Comparison of ENCODE assay signal across 17 cellular contexts in the genomic region with DNA sequence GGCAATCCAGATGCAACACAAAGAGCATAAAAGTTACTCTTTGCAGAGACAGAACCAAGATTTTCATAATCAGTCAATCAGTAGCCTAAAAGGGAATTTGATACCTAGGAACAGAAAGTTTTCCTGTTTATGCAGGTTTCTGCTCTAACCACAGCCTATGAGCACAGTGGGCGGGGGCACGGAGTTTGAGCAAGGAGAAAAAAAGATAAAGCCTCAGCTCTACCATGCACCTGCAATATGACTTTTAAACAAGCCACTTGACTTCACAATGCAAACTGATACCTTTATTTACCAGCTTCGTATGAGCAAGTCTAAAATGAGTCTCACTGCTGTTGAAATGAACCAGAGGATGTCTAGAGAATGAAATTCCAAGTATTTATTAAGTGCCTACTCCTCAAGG. TPM values are rescaled to one million over a fixed set of nuclear protein-coding genes. Genes with fewer than 3 reads are reported as not detected.
DNase-seq lines count a peak whose midpoint lies in the region; ATAC-seq and TF ChIP-seq lines count a peak whose summit lies in the region.
"Had no signal": no experiment of that assay in that cellular context is flagged by ENCODE, and none has a peak within 500 bp of the region (broad histone marks: within the 10 kb centered on the region; RNA-seq: fewer than 3 reads in every experiment).

No MANE protein-coding gene starts in this region.

- no peak for ATAC-seq in GM19351 (IDR thresholded peaks at IDR 0.05; ENCODE audit: unreplicated experiment)
- ATAC-seq: GM23338, psoas muscle had no signal

- no peaks in the 10 kb centered on the region for H3K9me2 ChIP-seq in PC-9 (ENCODE audit: insufficient read depth)

- POLR2A ChIA-PET in PC-9 (lab: Charles Lee; ENCODE audit: unreplicated experiment) = interaction anchor here (0.5 to 0.6 kb wide), 2 partner anchors 65 to 102 kb away, joined by 3 read pairs; no protein-coding TSS in a partner anchor

- H3K4me3 ChIP-seq in PC-9 (no peak overlapping the region), stomach (no peak overlapping the region), MG63 (no peak overlapping the region)
- H3K4me3 ChIP-seq: GM23338, left ventricle myocardium inferior, psoas muscle had no signal

- DNase-seq in NCI-H1417 (lab: John Stamatoyannopoulos, UW) = peak; percentile 69 to 98 (median 88)
- peak; percentile 55 for DNase-seq in NCI-H2196 treated with DMSO at 0.1 percent for 48 hours (lab: John Stamatoyannopoulos, UW; ENCODE audit: unreplicated experiment)
- DNase-seq in PC-9 = peak; percentile 38 to 47
- DNase-seq in stomach = peak; percentile 50
- DNase-seq in NCI-H2081 treated with DMSO at 0.1 percent for 48 hours (lab: John Stamatoyannopoulos, UW) = no peak
- no peak for DNase-seq in ecto neural progenitor cell (ENCODE audit: low spot score)
- DNase-seq in MG63 = no peak
- DNase-seq: activated CD4-positive, alpha-beta T cell treated with anti-CD3 and anti-CD28 coated beads, Interleukin-2, amount 50 U/mL, for 1 hour; activated gamma-delta T cell treated with Interleukin-2 at 50 U/mL for 16 hours; amygdala; left ventricle myocardium inferior; NCI-H1694; psoas muscle; stimulated activated CD4-positive, alpha-beta T cell treated with anti-CD3 and anti-CD28 coated beads, Interleukin-4, amount 100 ng/mL, for 24 hours; SW 1271 had no signal

- TF ChIP-seq POLR2A in stomach (IDR thresholded peaks at IDR 0.05) = no peak

- H3K4me1 ChIP-seq in PC-9 (replicated peaks; ENCODE audit: insufficient read depth) (no peaks in the 10 kb centered on the region), stomach (peaks cover 0 to 7% (median 5%) of the 10 kb centered on the region in 4 donors)
- H3K4me1 ChIP-seq: left ventricle myocardium inferior, psoas muscle had no signal

- no peaks in the 10 kb centered on the region for H4K20me1 ChIP-seq in PC-9 (ENCODE audit: insufficient read depth)

- CTCF ChIA-PET in PC-9 (lab: Charles Lee) = no interaction called here

- WGBS in stomach, 5 donors = 10 to 47% (median 33%) methylated on average over 3 of the region's 3 CpGs

- intact Hi-C loops in PC-9 (cut with micrococcal nuclease; ENCODE audit: unreplicated experiment) (no loop called here), stomach (cut with DNase I; ENCODE audit: low total_unique reads) (no loop called here)

- no TSS peak for BruUV-seq in PC-9 (replicated peaks; lab: Mats Ljungman, UMichigan)

- H3F3A ChIP-seq in PC-9 (ENCODE audit: insufficient read depth, low read depth) = no peaks in the 10 kb centered on the region

- H3K9me3 ChIP-seq in PC-9 (ENCODE audit: insufficient read depth, low read depth) (no peaks in the 10 kb centered on the region; the same call in 1 of the 2 replicates), stomach (no peaks in the 10 kb centered on the region), MG63 (no peaks in the 10 kb centered on the region)
- H3K9me3 ChIP-seq: left ventricle myocardium inferior, psoas muscle had no signal

- no peak overlapping the region for H2AFZ ChIP-seq in PC-9
- H2AFZ ChIP-seq: GM23338 had no signal

- H3K4me2 ChIP-seq in PC-9 = no peak overlapping the region
- H3K4me2 ChIP-seq: GM23338 had no signal

- no peak overlapping the region for H3K27ac ChIP-seq in PC-9
- no peak overlapping the region for H3K27ac ChIP-seq in stomach
- H3K27ac ChIP-seq: left ventricle myocardium inferior, psoas muscle had no signal

- no peaks in the 10 kb centered on the region for H3K79me2 ChIP-seq in PC-9 (ENCODE audit: low read depth)

- H3K36me3 ChIP-seq in PC-9 (ENCODE audit: low read depth) (no peaks in the 10 kb centered on the region), stomach (no peaks in the 10 kb centered on the region), MG63 (no peaks in the 10 kb centered on the region)
- H3K36me3 ChIP-seq: left ventricle myocardium inferior had no signal

- TF ChIP-seq CTCF in PC-9 (conservative IDR thresholded peaks at IDR 0.05) (no peak), stomach (IDR thresholded peaks at IDR 0.05) (no peak)

- H3K27me3 ChIP-seq in PC-9 (ENCODE audit: insufficient read depth, low read depth) = peaks cover 11% of the 10 kb centered on the region; the same call in 1 of the 2 replicates
- H3K27me3 ChIP-seq in stomach = peaks cover 0 to 4% (median 0%) of the 10 kb centered on the region in 3 donors
- peaks cover 3% of the 10 kb centered on the region; the same call in 1 of the 2 replicates for H3K27me3 ChIP-seq in MG63

- TF ChIP-seq EP300 in stomach (IDR thresholded peaks at IDR 0.05) = no peak

RNA-seq across cellular contexts. Expression of a gene that starts 5.6 kb away (rescaled TPM):
- total RNA-seq in PC-9 (2021) (3.8 TPM in 2 replicates), stomach (100 to 1,000 TPM in 1 of 5 donors, 10 to 100 TPM in 1, 1 to 10 TPM in 2, not detected in 1; 4.4 to 229 (median 10.5) TPM)
- polyA plus RNA-seq in stomach = 1 to 10 TPM; 3.2 to 9.0 (median 6.0) TPM
- not detected in 2 replicates for total RNA-seq in MG63 (2014; rRNA removed; shearing (Covaris generic); ENCODE audit: low replicate concordance)

Comparison
In these comparisons a context has a peak if more than half of its experiments do, and no peak if none do; other contexts are left out.
1. DNase-seq: peak in NCI-H1417 (3 of 3), NCI-H2196 treated with DMSO at 0.1 percent for 48 hours (single experiment), PC-9 (2 of 2) and stomach (single experiment); none in NCI-H2081 treated with DMSO at 0.1 percent for 48 hours (single experiment), ecto neural progenitor cell (single experiment) and MG63 (single experiment).